In genomic region chr9:123069010-123069481, GRCh38 we compare ENCODE assay signal across 12 cellular contexts. TPM values are rescaled to one million over a fixed set of nuclear protein-coding genes. Genes with fewer than 3 reads are reported as not detected.
DNase-seq lines count a peak whose midpoint lies in the region; TF ChIP-seq lines count a peak whose summit lies in the region.
"Had no signal": no experiment of that assay in that cellular context is flagged by ENCODE, and none has a peak within 500 bp of the region (broad histone marks: within the 10 kb centered on the region; RNA-seq: fewer than 3 reads in every experiment).

No MANE protein-coding gene starts in this region.

- DNase-seq in AG20443 (ENCODE audit: low spot score) (peak; percentile 72), MG63 (peak; percentile 82), dermis blood vessel endothelial cell (peak; percentile 62), osteoblast (ENCODE audit: insufficient read length, low spot score, missing footprints) (no peak), cortex of kidney (lab: John Stamatoyannopoulos, UW) (no peak), vagina (ENCODE audit: extremely low spot score in 2 of 2) (no peak), HT-29 (ENCODE audit: low spot score) (no peak), RPMI8226 (no peak)
- DNase-seq: CD8-positive, alpha-beta memory T cell; NCI-H1417; NCI-H526 treated with DMSO at 0.1 percent for 48 hours had no signal

- H3K4me1 ChIP-seq in osteoblast (ENCODE audit: insufficient read depth, low read length) (peaks cover 29% of the 10 kb centered on the region), vagina (no peaks in the 10 kb centered on the region)

- H3K27me3 ChIP-seq in MG63 (no peaks in the 10 kb centered on the region), osteoblast (ENCODE audit: insufficient read depth, low read length) (no peaks in the 10 kb centered on the region), vagina (no peaks in the 10 kb centered on the region)
- H3K27me3 ChIP-seq: gastroesophageal sphincter had no signal

- H3K36me3 ChIP-seq in MG63 (peaks cover 35% of the 10 kb centered on the region), osteoblast (ENCODE audit: insufficient read depth, low read length) (peaks cover 15% of the 10 kb centered on the region), vagina (peaks cover 0 to 38% of the 10 kb centered on the region in 2 donors)

- peak overlapping the region; percentile 7 for H3K4me2 ChIP-seq in osteoblast (ENCODE audit: insufficient read depth, low read length)

- intact Hi-C loops in vagina (cut with DNase I) = no loop called here

- H3K27ac ChIP-seq in osteoblast (ENCODE audit: low read depth, low read length) = peak overlapping the region; percentile 75
- no peak overlapping the region for H3K27ac ChIP-seq in vagina
- H3K27ac ChIP-seq: gastroesophageal sphincter had no signal

- TF ChIP-seq POLR2A in vagina (IDR thresholded peaks at IDR 0.05) = no peak

- no peaks in the 10 kb centered on the region for H3K79me2 ChIP-seq in osteoblast (ENCODE audit: insufficient read depth, low read length)

- H3K9me3 ChIP-seq in MG63 (no peaks in the 10 kb centered on the region), osteoblast (ENCODE audit: low read depth, low read length) (no peaks in the 10 kb centered on the region), vagina (no peaks in the 10 kb centered on the region)
- H3K9me3 ChIP-seq: gastroesophageal sphincter had no signal

- H4K20me1 ChIP-seq in osteoblast (ENCODE audit: insufficient read depth, low read length) = no peaks in the 10 kb centered on the region

- H3K4me3 ChIP-seq in MG63 (no peak overlapping the region), osteoblast (ENCODE audit: insufficient read depth, low read length) (no peak overlapping the region), vagina (no peak overlapping the region)
- H3K4me3 ChIP-seq: gastroesophageal sphincter had no signal

- no peak overlapping the region for H2AFZ ChIP-seq in osteoblast (ENCODE audit: low read length)

- TF ChIP-seq CTCF in osteoblast (IDR thresholded peaks at IDR 0.05; ENCODE audit: extremely low read depth, low read depth, low read length) = no peak
- TF ChIP-seq CTCF in vagina (IDR thresholded peaks at IDR 0.05) = no peak

RNA-seq across cellular contexts. Expression of gene GPR21, which starts 35.6 kb away (rescaled TPM):
- not detected in 2 replicates for total RNA-seq in MG63 (2014; rRNA removed; shearing (Covaris generic); ENCODE audit: low replicate concordance)
- total RNA-seq in dermis blood vessel endothelial cell (0.33 and 0.68 TPM in 2 replicates), osteoblast (1.4 and 2.7 TPM in 2 replicates), vagina (not detected)
- 0.44 TPM in 1 of 2 replicates, not detected in the other for total RNA-seq in HT-29 (2014; rRNA removed; shearing (Covaris generic))

Comparison
In these comparisons a context has a peak if more than half of its experiments do, and no peak if none do; other contexts are left out.
1. DNase-seq: peak in AG20443 (single experiment), MG63 (single experiment) and dermis blood vessel endothelial cell (single experiment); none in osteoblast (single experiment), cortex of kidney (single experiment), vagina (0 of 2), HT-29 (single experiment) and RPMI8226 (single experiment).